Comparison of ENCODE assay signal across 8 cellular contexts in genomic region chr2:64469261-64469660, GRCh38.
"Had no signal": no experiment of that assay in that cellular context is flagged by ENCODE, and none has a peak within 500 bp of the region (broad histone marks: within the 10 kb centered on the region; RNA-seq: fewer than 3 reads in every experiment).

No MANE protein-coding gene starts in this region.

- H3K4me3 Mint-ChIP-seq: IgD-negative memory B cell had no signal

- H3K4me2 ChIP-seq: KMS-11 had no signal

- H3K27ac ChIP-seq: HL-60, KMS-11 had no signal

- H3K27me3 Mint-ChIP-seq: IgD-negative memory B cell had no signal

- ATAC-seq: HepG2, K562 had no signal

- H3K9me3 Mint-ChIP-seq: IgD-negative memory B cell had no signal

- H3K9ac ChIP-seq: KMS-11 had no signal

- DNase-seq: IMR-90, KBM-7, KG1 had no signal

- H3K4me3 ChIP-seq: K562 had no signal
